In genomic region chr9:90958328-90958727, GRCh38 we compare ENCODE assay signal across 21 cellular contexts.
"Had no signal": no experiment of that assay in that cellular context is flagged by ENCODE, and none has a peak within 500 bp of the region (broad histone marks: within the 10 kb centered on the region; RNA-seq: fewer than 3 reads in every experiment).

No MANE protein-coding gene starts in this region.

- H3K27ac Mint-ChIP-seq: activated CD4-positive, alpha-beta T cell treated with anti-CD3 and anti-CD28 coated beads for 36 hours; activated naive CD4-positive, alpha-beta T cell treated with anti-CD3 and anti-CD28 coated beads for 36 hours; activated naive CD8-positive, alpha-beta T cell treated with anti-CD3 and anti-CD28 coated beads, Interleukin-2, amount 10 ng/mL, durations not matched to agents 7 days and 5 days; brain; effector memory CD8-positive, alpha-beta T cell; naive thymus-derived CD8-positive, alpha-beta T cell; T-helper 2 cell treated with Interferon-gamma antibody and Interleukin-4, amounts not matched to agents 5 μg/mL and 100 μg/mL, for 36 hours had no signal

- H3K4me1 Mint-ChIP-seq: activated CD4-positive, alpha-beta T cell treated with anti-CD3 and anti-CD28 coated beads for 36 hours; naive thymus-derived CD8-positive, alpha-beta T cell had no signal

- H3K36me3 Mint-ChIP-seq: brain; naive thymus-derived CD8-positive, alpha-beta T cell had no signal

- H3K4me3 ChIP-seq: ascending aorta, spleen, upper lobe of left lung had no signal

- H3K36me3 ChIP-seq: spleen, upper lobe of left lung had no signal

- DNase-seq: activated CD4-positive, alpha-beta T cell treated with anti-CD3 and anti-CD28 coated beads for 36 hours; activated CD4-positive, CD25-positive, alpha-beta regulatory T cell; activated effector memory CD4-positive, alpha-beta T cell treated with Interleukin-2 at 50 U/mL for 16 hours; activated naive CD4-positive, alpha-beta T cell treated with anti-CD3 and anti-CD28 coated beads for 36 hours; activated naive CD8-positive, alpha-beta T cell treated with anti-CD3 and anti-CD28 coated beads, Interleukin-2, amount 10 ng/mL, durations not matched to agents 7 days and 5 days; cortex of kidney; effector memory CD8-positive, alpha-beta T cell; erythroblast; head of caudate nucleus; hippocampal formation; left cardiac atrium; midbrain; naive thymus-derived CD8-positive, alpha-beta T cell; right cardiac atrium; spleen; stimulated activated naive CD4-positive, alpha-beta T cell treated with Interleukin-2 at 50 U/mL for 16 hours; T-helper 1 cell; upper lobe of left lung had no signal

- H3K9me3 Mint-ChIP-seq: activated naive CD4-positive, alpha-beta T cell treated with anti-CD3 and anti-CD28 coated beads for 36 hours; brain; effector memory CD8-positive, alpha-beta T cell had no signal

- H3K4me3 Mint-ChIP-seq: activated CD4-positive, alpha-beta T cell treated with anti-CD3 and anti-CD28 coated beads for 36 hours; activated naive CD4-positive, alpha-beta T cell treated with anti-CD3 and anti-CD28 coated beads for 36 hours; activated naive CD8-positive, alpha-beta T cell treated with anti-CD3 and anti-CD28 coated beads, Interleukin-2, amount 10 ng/mL, durations not matched to agents 7 days and 5 days; brain; effector memory CD8-positive, alpha-beta T cell; naive thymus-derived CD8-positive, alpha-beta T cell; T-helper 2 cell treated with Interferon-gamma antibody and Interleukin-4, amounts not matched to agents 5 μg/mL and 100 μg/mL, for 36 hours had no signal

- H3K4me1 ChIP-seq: spleen, upper lobe of left lung had no signal

- H3K9me3 ChIP-seq: spleen, upper lobe of left lung had no signal

- ATAC-seq: activated CD4-positive, alpha-beta T cell treated with anti-CD3 and anti-CD28 coated beads for 36 hours; effector memory CD8-positive, alpha-beta T cell; left cardiac atrium; naive thymus-derived CD8-positive, alpha-beta T cell; right cardiac atrium had no signal
